ENCODE assay signal across 1 cellular context in genomic region chr1:155202731-155203515, GRCh38.
TF ChIP-seq lines count a peak whose summit lies in the region.

No MANE protein-coding gene starts in this region.

TF ChIP-seq in K562, 482 proteins besides CTCF, POLR2A, EP300 and RAD21:
- TF ChIP-seq SMAD2 (IDR thresholded peaks at IDR 0.05; ENCODE audit: low read depth, low read length) (no peak), MLLT1 (IDR thresholded peaks at IDR 0.05) (no peak), POLR2G (IDR thresholded peaks at IDR 0.05; ENCODE audit: low read depth, low read length) (0 out of 2 replicates have a peak, but pooled peaks have one; percentile 31)
